Comparison of ENCODE assay signal across 20 cellular contexts in genomic region chr2:16277117-16277516, GRCh38.
"Had no signal": no experiment of that assay in that cellular context is flagged by ENCODE, and none has a peak within 500 bp of the region (broad histone marks: within the 10 kb centered on the region; RNA-seq: fewer than 3 reads in every experiment).

No MANE protein-coding gene starts in this region.

- H3K4me1 Mint-ChIP-seq: activated CD8-positive, alpha-beta memory T cell treated with anti-CD3 and anti-CD28 coated beads, Interleukin-2, amount 10 ng/mL, durations not matched to agents 7 days and 5 days; activated naive CD8-positive, alpha-beta T cell treated with anti-CD3 and anti-CD28 coated beads for 36 hours had no signal

- H3K27ac Mint-ChIP-seq: activated CD4-positive, alpha-beta memory T cell treated with anti-CD3 and anti-CD28 coated beads for 36 hours; activated CD8-positive, alpha-beta memory T cell treated with anti-CD3 and anti-CD28 coated beads, Interleukin-2, amount 10 ng/mL, durations not matched to agents 7 days and 5 days; activated naive CD8-positive, alpha-beta T cell treated with anti-CD3 and anti-CD28 coated beads for 36 hours; endodermal cell; natural killer cell; stimulated activated naive CD8-positive, alpha-beta T cell treated with anti-CD3 and anti-CD28 coated beads, Interleukin-15, Interleukin-2, amounts not matched to agents 100 ng/mL and 50 ng/mL, for 24 hours; WTC11 had no signal

- H3K4me3 Mint-ChIP-seq: activated CD4-positive, alpha-beta memory T cell treated with anti-CD3 and anti-CD28 coated beads for 36 hours; activated CD8-positive, alpha-beta memory T cell treated with anti-CD3 and anti-CD28 coated beads, Interleukin-2, amount 10 ng/mL, durations not matched to agents 7 days and 5 days; activated naive CD8-positive, alpha-beta T cell treated with anti-CD3 and anti-CD28 coated beads for 36 hours; endodermal cell; natural killer cell; stimulated activated naive CD8-positive, alpha-beta T cell treated with anti-CD3 and anti-CD28 coated beads, Interleukin-15, Interleukin-2, amounts not matched to agents 100 ng/mL and 50 ng/mL, for 24 hours; WTC11 had no signal

- H3K4me1 ChIP-seq: gastroesophageal sphincter, left ventricle myocardium inferior, prostate gland, tibial artery had no signal

- H3K36me3 ChIP-seq: gastroesophageal sphincter, left ventricle myocardium inferior, ovary, prostate gland, spleen, tibial artery had no signal

- H3K9me3 Mint-ChIP-seq: activated CD4-positive, alpha-beta memory T cell treated with anti-CD3 and anti-CD28 coated beads for 36 hours; activated naive CD8-positive, alpha-beta T cell treated with anti-CD3 and anti-CD28 coated beads for 36 hours; endodermal cell; natural killer cell; WTC11 had no signal

- ATAC-seq: activated CD8-positive, alpha-beta memory T cell treated with anti-CD3 and anti-CD28 coated beads, Interleukin-2, amount 10 ng/mL, durations not matched to agents 7 days and 5 days; gastroesophageal sphincter; natural killer cell; WTC11 had no signal

- H3K27me3 Mint-ChIP-seq: activated CD8-positive, alpha-beta memory T cell treated with anti-CD3 and anti-CD28 coated beads, Interleukin-2, amount 10 ng/mL, durations not matched to agents 7 days and 5 days had no signal

- DNase-seq: activated CD4-positive, alpha-beta memory T cell treated with anti-CD3 and anti-CD28 coated beads for 36 hours; activated CD8-positive, alpha-beta memory T cell treated with anti-CD3 and anti-CD28 coated beads, Interleukin-2, amount 10 ng/mL, durations not matched to agents 7 days and 5 days; activated naive CD8-positive, alpha-beta T cell treated with anti-CD3 and anti-CD28 coated beads for 36 hours; activated T-cell treated with anti-CD3 and anti-CD28 coated beads for 4 hours; cortex of kidney; endodermal cell; left ventricle myocardium inferior; midbrain; natural killer cell; ovary; spleen; stimulated activated CD4-positive, alpha-beta T cell treated with anti-CD3 and anti-CD28 coated beads, Interleukin-4, amount 100 ng/mL, for 4 hours; T-helper 1 cell; T1000; tibial artery had no signal

- FAIRE-seq: astrocyte had no signal

- H3K4me3 ChIP-seq: gastroesophageal sphincter, left ventricle myocardium inferior, ovary, prostate gland, spleen, tibial artery had no signal

- H3K36me3 Mint-ChIP-seq: activated CD4-positive, alpha-beta memory T cell treated with anti-CD3 and anti-CD28 coated beads for 36 hours; activated CD8-positive, alpha-beta memory T cell treated with anti-CD3 and anti-CD28 coated beads, Interleukin-2, amount 10 ng/mL, durations not matched to agents 7 days and 5 days; activated naive CD8-positive, alpha-beta T cell treated with anti-CD3 and anti-CD28 coated beads for 36 hours; natural killer cell; WTC11 had no signal

- H3K27ac ChIP-seq: gastroesophageal sphincter, left ventricle myocardium inferior, ovary, prostate gland, spleen, tibial artery had no signal

- H3K9me3 ChIP-seq: gastroesophageal sphincter, left ventricle myocardium inferior, ovary, prostate gland, spleen, tibial artery had no signal

- H3K27me3 ChIP-seq: gastroesophageal sphincter, ovary, spleen, tibial artery had no signal
